Comparison of ENCODE assay signal across 8 cellular contexts in the genomic region with DNA sequence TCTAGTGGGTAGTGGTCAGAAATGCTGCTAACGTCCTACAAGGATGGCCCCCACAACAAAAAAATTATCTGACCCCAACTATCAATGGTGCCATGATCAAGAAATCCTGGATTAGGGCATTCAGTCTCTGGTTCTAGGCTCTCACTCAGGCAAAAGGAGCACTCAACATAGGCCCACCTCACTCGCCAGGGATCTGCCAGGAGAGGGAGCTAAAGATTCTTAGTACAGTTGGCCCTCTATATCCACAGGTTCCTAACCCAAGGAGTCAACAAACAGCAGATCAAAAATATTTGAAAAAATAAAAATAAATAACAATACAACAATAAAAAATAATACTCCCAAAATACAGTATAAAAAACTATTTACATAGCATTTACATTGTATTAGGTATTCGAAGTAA. TPM values are rescaled to one million over a fixed set of nuclear protein-coding genes. Genes with fewer than 3 reads are reported as not detected.
A peak's percentile ranks its signal among the peaks of the same experiment; 100 is the strongest.
DNase-seq lines count a peak whose midpoint lies in the region; ATAC-seq, FAIRE-seq and TF ChIP-seq lines count a peak whose summit lies in the region.
"Had no signal": no experiment of that assay in that cellular context is flagged by ENCODE, and none has a peak within 500 bp of the region (broad histone marks: within the 10 kb centered on the region; RNA-seq: fewer than 3 reads in every experiment).

No MANE protein-coding gene starts in this region.

- no peak overlapping the region for H2BK15ac ChIP-seq in IMR-90 (ENCODE audit: low read depth, low read length)

- H2BK5ac ChIP-seq in IMR-90 (ENCODE audit: low read depth, low read length, poor library complexity, severe bottlenecking), result no peak overlapping the region

- no peaks in the 10 kb centered on the region for H3K36me3 ChIP-seq in IMR-90 (ENCODE audit: control insufficient read depth, insufficient read depth, low read length)

- peaks cover 4% of the 10 kb centered on the region; the same call in 1 of the 2 replicates for H3K9me1 ChIP-seq in IMR-90 (ENCODE audit: insufficient read depth, low read length)

- CTCF ChIA-PET in IMR-90 (lab: Yijun Ruan, JAX), result interaction anchor here (1.1 to 3.4 kb wide), 2 partner anchors 8 to 50 kb away, joined by 3 to 34 read pairs; no protein-coding TSS in a partner anchor

- no peak overlapping the region for H3K4me3 ChIP-seq in IMR-90 (ENCODE audit: insufficient read depth, low read depth, low read length)

- H2BK20ac ChIP-seq in IMR-90 (ENCODE audit: low read depth, low read length), result no peak overlapping the region

- ATAC-seq in IMR-90 (ENCODE audit: low read depth), result peak; percentile 73
- no peak for ATAC-seq in HG02759 (IDR thresholded peaks at IDR 0.05; ENCODE audit: unreplicated experiment)

- no peak overlapping the region for H3K14ac ChIP-seq in IMR-90 (replicated peaks; ENCODE audit: low read depth, low read length)

- no peak overlapping the region for H4K5ac ChIP-seq in IMR-90 (ENCODE audit: low read depth, low read length)

- no peak overlapping the region for H3K56ac ChIP-seq in IMR-90 (ENCODE audit: extremely low read depth, insufficient read depth, low read length)

- intact Hi-C loops in IMR-90 (cut with micrococcal nuclease), result loop anchor here (5.0 kb wide), 1 partner anchor 59 kb away; no protein-coding TSS in a partner anchor

- H3K27me3 ChIP-seq in IMR-90 (ENCODE audit: control insufficient read depth, insufficient read depth, low read length), result peaks cover 12% of the 10 kb centered on the region

- TF ChIP-seq CTCF in IMR-90 (conservative IDR thresholded peaks at IDR 0.05; ENCODE audit: low read depth, low read length), result peak; percentile 52

- peak; percentile 86 for FAIRE-seq in G401.6 (lab: Jason Lieb, UNC)

- H3K9me3 ChIP-seq in IMR-90 (ENCODE audit: control insufficient read depth, insufficient read depth, low read length), result no peaks in the 10 kb centered on the region

- WGBS in IMR-90 (ENCODE audit: extremely low coverage in 2 of 2, insufficient read length in 1 of 2), 2 experiments, result 20% methylated on average over 1 of the region's 3 CpGs; no CpG with 5 or more reads in 1 of the 2 experiments

- H2AFZ ChIP-seq in IMR-90 (replicated peaks; ENCODE audit: low read length, poor library complexity), result no peak overlapping the region

- POLR2A ChIA-PET in IMR-90 (lab: Charles Lee; ENCODE audit: unreplicated experiment), result no interaction called here

- no TSS peak for BruUV-seq in IMR-90 (replicated peaks; lab: Mats Ljungman, UMichigan)

- no peak overlapping the region for H3K18ac ChIP-seq in IMR-90 (ENCODE audit: low read depth, low read length)

- H2AK9ac ChIP-seq in IMR-90 (replicated peaks; ENCODE audit: low read depth, low read length, poor library complexity), result no peak overlapping the region

- in situ Hi-C loops in IMR-90 (cut with MboI; ENCODE audit: low sequenced_read_pairs), result loop anchor here (25.0 kb wide), 1 partner anchor 521 kb away; no protein-coding TSS in a partner anchor

- H3K27ac ChIP-seq in IMR-90 (ENCODE audit: insufficient read depth, low read length), result no peak overlapping the region

- dilution Hi-C loops in IMR-90 (cut with HindIII; ENCODE audit: low sequenced_read_pairs, unreplicated experiment), result no loop called here

- H2BK120ac ChIP-seq in IMR-90 (ENCODE audit: low read depth, low read length), result no peak overlapping the region

- H4K20me1 ChIP-seq in IMR-90 (ENCODE audit: insufficient read depth, low read length), result no peaks in the 10 kb centered on the region

- H3K4ac ChIP-seq in IMR-90 (ENCODE audit: low read depth, low read length), result no peak overlapping the region

- peak; percentile 31 for DNase-seq in IMR-90
- DNase-seq in SW480 (ENCODE audit: low spot score), result peak; percentile 51
- peak; percentile 33 for DNase-seq in hepatic stellate cell (ENCODE audit: low spot score)
- no peak for DNase-seq in activated gamma-delta T cell (lab: John Stamatoyannopoulos, UW)
- DNase-seq in effector CD4-positive, alpha-beta T cell, result no peak
- DNase-seq: activated B cell treated with CpG ODN at 0.5 μM for 24 hours had no signal

- H4K91ac ChIP-seq in IMR-90 (ENCODE audit: insufficient read depth, low read depth, low read length), result no peak overlapping the region

- H2AK5ac ChIP-seq in IMR-90 (ENCODE audit: low read depth, low read length), result no peak overlapping the region

- H3K4me2 ChIP-seq in IMR-90 (ENCODE audit: low read depth, low read length), result no peak overlapping the region

- no peak overlapping the region for H4K8ac ChIP-seq in IMR-90 (ENCODE audit: low read depth in 2 of 2, low read length in 2 of 2)

- TF ChIP-seq RAD21 in IMR-90 (IDR thresholded peaks at IDR 0.05; ENCODE audit: low read length), result peak; percentile 60

- no peak overlapping the region for H3K23ac ChIP-seq in IMR-90 (ENCODE audit: low read depth, low read length)

- no peak for TF ChIP-seq POLR2A in IMR-90 (IDR thresholded peaks at IDR 0.05; ENCODE audit: low read depth, low read length)

- no peaks in the 10 kb centered on the region for H3K79me1 ChIP-seq in IMR-90 (ENCODE audit: low read depth in 1 of 2, low read length in 2 of 2)

- no peaks in the 10 kb centered on the region for H3K4me1 ChIP-seq in IMR-90 (ENCODE audit: control insufficient read depth, insufficient read depth, low read length)

- H3K9ac ChIP-seq in IMR-90 (ENCODE audit: low read depth, low read length), result no peak overlapping the region

TF ChIP-seq in IMR-90, 13 proteins besides CTCF, POLR2A, EP300 and RAD21:
- TF ChIP-seq CHD1 (IDR thresholded peaks at IDR 0.05; ENCODE audit: low read depth, low read length) (no peak), CEBPB (IDR thresholded peaks at IDR 0.05; ENCODE audit: low read depth, low read length) (no peak), SMC3 (IDR thresholded peaks at IDR 0.05; ENCODE audit: low read depth, low read length) (peak; percentile 37)

RNA-seq across cellular contexts. Expression of gene SLC4A5, which starts 10.0 kb away (rescaled TPM):
- total RNA-seq in IMR-90 (2012; rRNA removed), result 0.18 TPM in 1 of 2 replicates, not detected in the other
- 0.20 and 0.22 TPM in 2 replicates for polyA plus RNA-seq in IMR-90 (2012; rRNA removed)
- 0.03 TPM in 1 of 2 replicates, not detected in the other for polyA plus RNA-seq in IMR-90 (2012; cell fraction: cytosol; rRNA removed)
- polyA plus RNA-seq in IMR-90 (2012; cell fraction: nucleus; rRNA removed; ENCODE audit: low replicate concordance), result 0.50 TPM in 2 replicates

RNA-seq across cellular contexts. Expression of gene DCTN1, which starts 46.9 kb away (rescaled TPM):
- 204 and 229 TPM in 2 replicates for total RNA-seq in IMR-90 (2012; rRNA removed)
- 136 and 149 TPM in 2 replicates for polyA plus RNA-seq in IMR-90 (2012; rRNA removed)
- 84.0 and 132 TPM in 2 replicates for polyA plus RNA-seq in IMR-90 (2012; cell fraction: cytosol; rRNA removed)
- polyA plus RNA-seq in IMR-90 (2012; cell fraction: nucleus; rRNA removed; ENCODE audit: low replicate concordance), result 133 and 209 TPM in 2 replicates

Comparison
In these comparisons a context has a peak if more than half of its experiments do, and no peak if none do; other contexts are left out.
1. DNase-seq: peak in IMR-90 (single experiment), SW480 (single experiment) and hepatic stellate cell (single experiment); none in activated gamma-delta T cell (single experiment) and effector CD4-positive, alpha-beta T cell (single experiment).